ENCODE assay signal across 14 cellular contexts in the genomic region with DNA sequence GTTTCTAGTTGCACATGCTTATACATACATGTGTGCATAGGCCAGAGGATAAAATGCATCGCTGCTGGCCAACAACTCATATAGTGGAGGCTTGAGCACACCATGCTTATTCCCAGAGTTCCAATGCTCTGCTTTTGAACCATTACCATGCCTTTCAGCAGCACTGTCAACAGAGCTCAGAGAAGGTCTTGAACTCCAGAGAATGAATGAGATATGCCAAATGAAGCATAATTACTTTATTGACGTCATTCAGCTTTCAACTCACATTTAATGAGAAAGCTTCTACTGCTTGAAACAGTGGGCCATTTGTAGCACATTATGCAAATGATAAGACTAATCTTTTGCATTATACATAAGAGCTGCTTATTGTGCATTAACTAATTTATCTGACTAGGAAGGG.
"Had no signal": no experiment of that assay in that cellular context is flagged by ENCODE, and none has a peak within 500 bp of the region (broad histone marks: within the 10 kb centered on the region; RNA-seq: fewer than 3 reads in every experiment).

No MANE protein-coding gene starts in this region.

- H3K4me2 ChIP-seq: smooth muscle cell had no signal

- H3K36me3 ChIP-seq: pancreas, thyroid gland, uterus had no signal

- H3K36me3 Mint-ChIP-seq: activated CD4-positive, alpha-beta memory T cell treated with anti-CD3 and anti-CD28 coated beads for 36 hours; activated naive CD8-positive, alpha-beta T cell treated with anti-CD3 and anti-CD28 coated beads, Interleukin-2, amount 10 ng/mL, durations not matched to agents 7 days and 5 days had no signal

- ATAC-seq: activated T-cell treated with anti-CD3 and anti-CD28 coated beads, Interleukin-2, amount 50 U/mL, for 4 hours; left lobe of liver; pancreas had no signal

- H3K27me3 Mint-ChIP-seq: activated CD4-positive, alpha-beta memory T cell treated with anti-CD3 and anti-CD28 coated beads for 36 hours; activated naive CD8-positive, alpha-beta T cell treated with anti-CD3 and anti-CD28 coated beads, Interleukin-2, amount 10 ng/mL, durations not matched to agents 7 days and 5 days had no signal

- H3K27me3 ChIP-seq: pancreas, thyroid gland, uterus had no signal

- H3K4me3 Mint-ChIP-seq: activated CD4-positive, alpha-beta memory T cell treated with anti-CD3 and anti-CD28 coated beads for 36 hours; activated naive CD8-positive, alpha-beta T cell treated with anti-CD3 and anti-CD28 coated beads, Interleukin-2, amount 10 ng/mL, durations not matched to agents 7 days and 5 days; activated T-cell treated with anti-CD3 and anti-CD28 coated beads, Interleukin-2, amount 50 U/mL, for 4 hours had no signal

- H3K4me1 ChIP-seq: uterus had no signal

- H3K27ac Mint-ChIP-seq: activated CD4-positive, alpha-beta memory T cell treated with anti-CD3 and anti-CD28 coated beads for 36 hours; activated naive CD8-positive, alpha-beta T cell treated with anti-CD3 and anti-CD28 coated beads, Interleukin-2, amount 10 ng/mL, durations not matched to agents 7 days and 5 days had no signal

- H3K9me3 ChIP-seq: pancreas, thyroid gland, uterus had no signal

- H3K4me1 Mint-ChIP-seq: activated naive CD8-positive, alpha-beta T cell treated with anti-CD3 and anti-CD28 coated beads, Interleukin-2, amount 10 ng/mL, durations not matched to agents 7 days and 5 days had no signal

- H3K4me3 ChIP-seq: pancreas, smooth muscle cell, thyroid gland, uterus had no signal

- DNase-seq: activated CD4-positive, alpha-beta memory T cell treated with anti-CD3 and anti-CD28 coated beads for 36 hours; activated CD4-positive, alpha-beta T cell treated with anti-CD3 and anti-CD28 coated beads for 1 hour; activated gamma-delta T cell treated with Interleukin-2 at 50 U/mL for 16 hours; activated naive CD8-positive, alpha-beta T cell treated with anti-CD3 and anti-CD28 coated beads, Interleukin-2, amount 10 ng/mL, durations not matched to agents 7 days and 5 days; activated T-cell treated with anti-CD3 and anti-CD28 coated beads, Interleukin-2, amount 50 U/mL, for 4 hours; foreskin melanocyte; mesenchymal stem cell; pancreas; right cardiac atrium; T-helper 9 cell; thyroid gland; uterus had no signal

- H3K27ac ChIP-seq: pancreas, thyroid gland, uterus had no signal
